Comparison of ENCODE assay signal across 9 cellular contexts in the genomic region with DNA sequence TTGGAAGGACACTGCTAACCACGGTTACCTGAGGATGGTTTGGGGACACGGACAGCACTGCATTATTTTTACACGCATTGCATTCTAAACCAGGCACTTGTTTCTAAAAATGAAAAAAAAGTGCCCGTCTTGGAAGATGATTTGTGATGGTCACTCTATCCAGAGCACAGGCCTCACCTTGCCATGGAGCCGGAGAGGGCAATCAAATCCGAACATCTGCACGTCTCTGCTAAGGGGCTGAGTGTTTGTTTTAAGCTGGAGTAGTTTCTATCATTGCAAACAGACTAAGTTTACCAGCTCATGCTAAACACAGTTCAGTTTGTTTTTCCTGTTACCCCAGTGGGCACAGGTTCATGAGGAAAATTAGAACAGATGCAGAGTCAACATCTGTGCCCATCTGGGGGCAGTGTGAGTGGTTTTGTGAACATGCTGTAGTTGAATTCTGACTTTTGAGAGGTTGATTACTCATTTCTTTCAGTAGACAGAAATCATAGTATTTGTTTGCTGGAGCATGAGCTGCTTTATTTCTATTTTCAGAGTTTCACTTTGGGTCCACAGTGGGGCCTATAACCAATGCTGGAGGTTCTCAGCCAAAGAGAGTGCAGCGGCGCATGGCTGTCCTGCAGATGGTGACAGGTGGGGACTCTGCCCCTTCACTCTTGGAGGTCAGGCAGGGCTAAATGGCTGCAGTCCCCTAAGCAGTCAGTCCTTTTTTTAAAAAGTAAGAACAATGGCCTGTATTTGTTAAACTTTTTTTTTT.
DNase-seq lines count a peak whose midpoint lies in the region; ATAC-seq and TF ChIP-seq lines count a peak whose summit lies in the region.
"Had no signal": no experiment of that assay in that cellular context is flagged by ENCODE, and none has a peak within 500 bp of the region (broad histone marks: within the 10 kb centered on the region; RNA-seq: fewer than 3 reads in every experiment).

No MANE protein-coding gene starts in this region.

- intact Hi-C loops in ovary (cut with DNase I), result loop anchor here (10.0 kb wide), 4 partner anchors 62 to 252 kb away; a partner anchor contains a TSS

- H3K27ac ChIP-seq in ovary, result no peak overlapping the region

- H3K4me3 ChIP-seq in GM12864 (ENCODE audit: low read depth, low read length) (peak overlapping the region; percentile 57), ovary (no peak overlapping the region)

- H3K4me1 ChIP-seq in ovary (ENCODE audit: insufficient read depth), result peaks cover 3% of the 10 kb centered on the region

- TF ChIP-seq CTCF in GM12864 (IDR thresholded peaks at IDR 0.05; ENCODE audit: low read depth, low read length, missing control alignments), result peak; percentile 20
- TF ChIP-seq CTCF in ovary (IDR thresholded peaks at IDR 0.05), result no peak

- no peak for TF ChIP-seq EP300 in ovary (IDR thresholded peaks at IDR 0.05)

- no peak for TF ChIP-seq POLR2A in ovary (IDR thresholded peaks at IDR 0.05)

- ATAC-seq in GM19452 (IDR thresholded peaks at IDR 0.05; ENCODE audit: unreplicated experiment) (peak; percentile 63), HG03457 (IDR thresholded peaks at IDR 0.05; ENCODE audit: unreplicated experiment) (peak; percentile 53)

- peak; percentile 93 for DNase-seq in GM12864 (ENCODE audit: low read depth)
- peak; percentile 20 for DNase-seq in astrocyte of the hippocampus (ENCODE audit: low read depth, low spot score)
- no peak for DNase-seq in mesenteric fat pad (ENCODE audit: low spot score)
- no peak for DNase-seq in ovary
- DNase-seq in NCI-H226, result no peak
- no peak for DNase-seq in NCI-H1436 treated with DMSO at 0.1 percent for 48 hours (lab: John Stamatoyannopoulos, UW)
- DNase-seq: IMR-90 had no signal

- 89 to 94% (median 94%) methylated on average over 9 of the region's 9 CpGs for WGBS in ovary, 3 donors

- no peaks in the 10 kb centered on the region for H3K9me3 ChIP-seq in ovary

- no peaks in the 10 kb centered on the region for H3K36me3 ChIP-seq in ovary

- no peaks in the 10 kb centered on the region for H3K27me3 ChIP-seq in ovary

Comparison
In these comparisons a context has a peak if more than half of its experiments do, and no peak if none do; other contexts are left out.
1. DNase-seq: peak in GM12864 (single experiment) and astrocyte of the hippocampus (single experiment); none in mesenteric fat pad (single experiment), ovary (0 of 5), NCI-H226 (single experiment) and NCI-H1436 treated with DMSO at 0.1 percent for 48 hours (single experiment).